ENCODE assay signal across 8 cellular contexts in the genomic region with DNA sequence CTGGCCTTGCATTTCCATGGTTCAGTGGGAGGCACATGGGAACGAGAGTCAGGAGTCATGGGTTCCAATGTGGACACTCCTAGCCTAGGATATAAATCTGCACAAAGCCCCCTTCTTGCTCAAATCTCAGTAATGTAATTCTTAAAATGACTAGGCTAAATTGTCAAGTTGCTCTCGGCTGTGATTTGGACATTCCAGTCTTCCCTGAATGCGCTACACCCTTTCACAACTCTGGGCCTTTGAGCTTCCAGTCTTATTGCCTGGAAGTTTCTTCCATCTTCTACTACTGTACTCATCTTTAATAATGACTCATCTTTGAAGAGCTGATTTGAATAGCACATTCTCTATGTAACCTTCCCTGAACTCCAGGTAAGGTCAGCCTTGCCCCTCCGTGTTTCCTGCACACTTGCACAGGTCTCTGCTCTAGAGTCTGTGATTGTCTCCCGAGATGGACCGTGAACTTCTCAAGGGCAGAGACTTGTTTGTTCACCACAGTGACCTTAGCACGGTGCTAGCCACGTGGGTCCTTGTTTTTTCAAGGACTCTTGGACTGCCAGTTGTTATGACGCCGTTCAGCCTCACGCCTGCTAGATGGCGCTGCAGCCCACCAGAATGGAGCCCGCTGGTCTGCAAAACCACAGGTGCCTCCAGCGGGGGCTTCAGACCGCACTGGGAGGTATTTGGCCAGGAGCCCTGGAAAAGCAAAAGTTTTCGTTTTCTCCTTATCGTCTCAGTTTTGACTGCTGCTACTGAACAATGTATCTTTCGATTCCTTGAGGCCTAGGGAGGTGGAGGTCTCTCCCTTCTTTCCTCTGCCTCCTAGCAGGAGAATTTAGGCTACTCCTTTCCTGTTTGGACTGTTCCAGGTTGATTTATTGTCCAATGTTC. TPM values are rescaled to one million over a fixed set of nuclear protein-coding genes. Genes with fewer than 3 reads are reported as not detected.
DNase-seq lines count a peak whose midpoint lies in the region; ATAC-seq, FAIRE-seq and TF ChIP-seq lines count a peak whose summit lies in the region.

No MANE protein-coding gene starts in this region.

- H3K36me3 ChIP-seq in HAP-1 (replicated peaks) (no peaks in the 10 kb centered on the region), astrocyte (ENCODE audit: insufficient read depth, low read length) (no peaks in the 10 kb centered on the region), skeletal muscle satellite cell (ENCODE audit: insufficient read depth, low read length) (no peaks in the 10 kb centered on the region)

- H3K9me3 Mint-ChIP-seq in astrocyte (ENCODE audit: unreplicated experiment): no peaks in the 10 kb centered on the region

- H3K4me3 ChIP-seq in HAP-1 (no peak overlapping the region), astrocyte (ENCODE audit: insufficient read depth, low read depth, low read length) (no peak overlapping the region), skeletal muscle satellite cell (ENCODE audit: low read length) (no peak overlapping the region)

- no peak overlapping the region for H3K27ac ChIP-seq in astrocyte (ENCODE audit: low read depth, low read length)

- no peaks in the 10 kb centered on the region for H3K9me3 ChIP-seq in HAP-1
- no peaks in the 10 kb centered on the region for H3K9me3 ChIP-seq in astrocyte (ENCODE audit: insufficient read depth, low read depth, low read length)
- H3K9me3 ChIP-seq in skeletal muscle satellite cell (replicated peaks; ENCODE audit: low read length): no peaks in the 10 kb centered on the region

- no peak for FAIRE-seq in astrocyte (lab: Jason Lieb, UNC)

- peaks cover 2% of the 10 kb centered on the region for H3K4me1 Mint-ChIP-seq in astrocyte (ENCODE audit: low read depth, unreplicated experiment)

- peak overlapping the region; percentile 8 for H3K9ac ChIP-seq in astrocyte (ENCODE audit: low read length)
- H3K9ac ChIP-seq in skeletal muscle satellite cell (ENCODE audit: low read depth, low read length): no peak overlapping the region

- H3K27me3 Mint-ChIP-seq in astrocyte (ENCODE audit: low read depth, unreplicated experiment): peaks cover 6% of the 10 kb centered on the region

- H3K36me3 Mint-ChIP-seq in astrocyte (ENCODE audit: low read depth, unreplicated experiment): no peaks in the 10 kb centered on the region

- peak; percentile 84 for TF ChIP-seq CTCF in astrocyte (IDR thresholded peaks at IDR 0.05; ENCODE audit: insufficient read depth, low read depth, low read length)

- peak overlapping the region; percentile 13 for H2AFZ ChIP-seq in astrocyte (ENCODE audit: low read depth, low read length)

- H3K4me1 ChIP-seq in HAP-1: no peaks in the 10 kb centered on the region
- peaks cover 7% of the 10 kb centered on the region for H3K4me1 ChIP-seq in astrocyte (ENCODE audit: insufficient read depth, low read length)
- peaks cover 7% of the 10 kb centered on the region for H3K4me1 ChIP-seq in skeletal muscle satellite cell (ENCODE audit: control insufficient read depth, insufficient read depth, low read length)

- peaks cover 7% of the 10 kb centered on the region; the same call in 1 of the 2 replicates for H3K27me3 ChIP-seq in HAP-1 (ENCODE audit: low read depth)
- H3K27me3 ChIP-seq in astrocyte (ENCODE audit: insufficient read depth, low read length): no peaks in the 10 kb centered on the region
- peaks cover 5% of the 10 kb centered on the region for H3K27me3 ChIP-seq in skeletal muscle satellite cell (ENCODE audit: control insufficient read depth, insufficient read depth, low read length)

- peak overlapping the region; percentile 31 for H3K27ac Mint-ChIP-seq in astrocyte (ENCODE audit: unreplicated experiment)

- no peak overlapping the region for H3K4me3 Mint-ChIP-seq in astrocyte (ENCODE audit: unreplicated experiment)

- ATAC-seq in HG03097 (IDR thresholded peaks at IDR 0.05; ENCODE audit: low FRiP score, unreplicated experiment): no peak

- DNase-seq in GM03348 (ENCODE audit: low spot score) (peak; percentile 68), HAP-1 (ENCODE audit: low spot score in 2 of 2) (peak; percentile 47 to 87), MV-4-11 (lab: John Stamatoyannopoulos, UW) (peak; percentile 17), T-helper 9 cell (peak; percentile 26), astrocyte (ENCODE audit: low read depth) (peak; percentile 56), hypothalamus (lab: John Stamatoyannopoulos, UW) (peak in 48 of 51 donors; percentile 10 to 84 (median 50))

- H4K20me1 ChIP-seq in astrocyte (ENCODE audit: insufficient read depth, low read length): no peaks in the 10 kb centered on the region

- H3K4me2 ChIP-seq in astrocyte (ENCODE audit: low read length) (peak overlapping the region; percentile 47), skeletal muscle satellite cell (ENCODE audit: low read length) (peak overlapping the region; percentile 16)

- in situ Hi-C loops in HAP-1 (cut with MboI; ENCODE audit: low sequenced_read_pairs): no loop called here

- H3K79me2 ChIP-seq in astrocyte (ENCODE audit: insufficient read depth, low read length): no peaks in the 10 kb centered on the region

RNA-seq across cellular contexts. Expression of a gene that starts 44.3 kb away (rescaled TPM):
- 263 and 266 TPM in 2 replicates for total RNA-seq in astrocyte
- total RNA-seq in skeletal muscle satellite cell (2012; rRNA removed): 144 and 207 TPM in 2 replicates

RNA-seq across cellular contexts. Expression of a gene that starts 44.6 kb away (rescaled TPM):
- total RNA-seq in astrocyte: 33.3 and 35.7 TPM in 2 replicates
- total RNA-seq in skeletal muscle satellite cell (2012; rRNA removed): 53.0 and 53.7 TPM in 2 replicates

Comparison
In these comparisons a context has a peak if more than half of its experiments do, and no peak if none do; other contexts are left out.
1. DNase-seq: peak in every context shown above with its lines; median percentile 68 in GM03348; 67 in HAP-1; 56 in astrocyte; 50 in hypothalamus; 26 in T-helper 9 cell; 17 in MV-4-11.